22 cellular contexts compared by ENCODE assay signal in genomic region chr14:33781267-33781666, GRCh38.
DNase-seq lines count a peak whose midpoint lies in the region; ATAC-seq lines count a peak whose summit lies in the region.
"Had no signal": no experiment of that assay in that cellular context is flagged by ENCODE, and none has a peak within 500 bp of the region (broad histone marks: within the 10 kb centered on the region; RNA-seq: fewer than 3 reads in every experiment).

No MANE protein-coding gene starts in this region.

- no peaks in the 10 kb centered on the region for H3K4me1 ChIP-seq in mesenchymal stem cell (ENCODE audit: control insufficient read depth, insufficient read depth, low read depth, low read length)

- no peak overlapping the region for H2AK5ac ChIP-seq in mesenchymal stem cell (ENCODE audit: low read length, severe bottlenecking)

- H3K27me3 Mint-ChIP-seq in activated T-cell treated with anti-CD3 and anti-CD28 coated beads, Interleukin-2, amount 50 U/mL, for 24 hours: peaks cover 17% of the 10 kb centered on the region

- no peak for ATAC-seq in HG03097 (IDR thresholded peaks at IDR 0.05; ENCODE audit: low FRiP score, unreplicated experiment)
- no peak for ATAC-seq in HG03439 (IDR thresholded peaks at IDR 0.05; ENCODE audit: unreplicated experiment)
- ATAC-seq: SK-N-SH treated with all-trans-retinoic acid at 6 μM for 48 hours, T-cell had no signal

- no peak overlapping the region for H3K4ac ChIP-seq in mesenchymal stem cell (ENCODE audit: low read depth in 1 of 2, low read length in 2 of 2)

- H3K9me3 ChIP-seq in MG63 (no peaks in the 10 kb centered on the region), mesenchymal stem cell (ENCODE audit: control insufficient read depth, low read length) (no peaks in the 10 kb centered on the region)

- H3K4me3 ChIP-seq in MG63 (no peak overlapping the region), mesenchymal stem cell (ENCODE audit: insufficient read depth in 1 of 2, low read depth in 1 of 2, low read length in 2 of 2) (no peak overlapping the region)

- H3K4me2 ChIP-seq in mesenchymal stem cell (ENCODE audit: low read length, poor library complexity, severe bottlenecking): no peak overlapping the region
- H3K4me2 ChIP-seq: KMS-11 had no signal

- H3K27ac Mint-ChIP-seq in activated T-cell treated with anti-CD3 and anti-CD28 coated beads, Interleukin-2, amount 50 U/mL, for 24 hours: no peak overlapping the region
- H3K27ac Mint-ChIP-seq: T-cell had no signal

- no peak overlapping the region for H2AFZ ChIP-seq in mesenchymal stem cell (ENCODE audit: low read depth, low read length)

- no peaks in the 10 kb centered on the region for H3K9me3 Mint-ChIP-seq in activated T-cell treated with anti-CD3 and anti-CD28 coated beads, Interleukin-2, amount 50 U/mL, for 24 hours
- H3K9me3 Mint-ChIP-seq: T-cell had no signal

- no peak overlapping the region for H4K91ac ChIP-seq in mesenchymal stem cell (ENCODE audit: low read length)

- no peak overlapping the region for H4K8ac ChIP-seq in mesenchymal stem cell (ENCODE audit: low read length)

- no peaks in the 10 kb centered on the region for H3K79me1 ChIP-seq in mesenchymal stem cell (replicated peaks; ENCODE audit: low read length, poor library complexity, severe bottlenecking)

- H2BK5ac ChIP-seq in mesenchymal stem cell (ENCODE audit: low read depth, low read length, poor library complexity, severe bottlenecking): no peak overlapping the region

- H3K36me3 ChIP-seq in MG63 (no peaks in the 10 kb centered on the region), mesenchymal stem cell (ENCODE audit: control insufficient read depth in 1 of 2, insufficient read depth in 2 of 2, low read depth in 1 of 2, low read length in 2 of 2) (no peaks in the 10 kb centered on the region)

- H3K14ac ChIP-seq in mesenchymal stem cell (ENCODE audit: low read length in 2 of 2): no peak overlapping the region

- WGBS in mesenchymal stem cell: no CpG with 5 or more reads among the region's 2 CpGs

- H3K27me3 ChIP-seq in MG63 (no peaks in the 10 kb centered on the region), mesenchymal stem cell (ENCODE audit: control insufficient read depth in 1 of 2, insufficient read depth in 1 of 2, low read length in 2 of 2) (no peaks in the 10 kb centered on the region)

- H3K9ac ChIP-seq in mesenchymal stem cell (ENCODE audit: low read length): no peak overlapping the region
- H3K9ac ChIP-seq: KMS-11 had no signal

- H2BK120ac ChIP-seq in mesenchymal stem cell (ENCODE audit: low read depth, low read length): no peak overlapping the region

- H3K4me1 Mint-ChIP-seq in activated T-cell treated with anti-CD3 and anti-CD28 coated beads, Interleukin-2, amount 50 U/mL, for 24 hours (ENCODE audit: low read depth): no peaks in the 10 kb centered on the region
- H3K4me1 Mint-ChIP-seq: T-cell had no signal

- no peak overlapping the region for H3K18ac ChIP-seq in mesenchymal stem cell (ENCODE audit: low read depth in 1 of 2, low read length in 2 of 2)

- H3K23ac ChIP-seq in mesenchymal stem cell (ENCODE audit: low read length in 2 of 2): no peak overlapping the region

- no peak overlapping the region for H3K4me3 Mint-ChIP-seq in activated T-cell treated with anti-CD3 and anti-CD28 coated beads, Interleukin-2, amount 50 U/mL, for 24 hours
- H3K4me3 Mint-ChIP-seq: T-cell had no signal

- no peak overlapping the region for H2BK12ac ChIP-seq in mesenchymal stem cell (ENCODE audit: low read length in 2 of 2)

- no peaks in the 10 kb centered on the region for H3K36me3 Mint-ChIP-seq in activated T-cell treated with anti-CD3 and anti-CD28 coated beads, Interleukin-2, amount 50 U/mL, for 24 hours (ENCODE audit: low read depth)
- H3K36me3 Mint-ChIP-seq: T-cell had no signal

- no peak overlapping the region for H3K27ac ChIP-seq in mesenchymal stem cell (ENCODE audit: low read length, poor library complexity, severe bottlenecking)
- H3K27ac ChIP-seq: C4-2B, KMS-11 had no signal

- no peak overlapping the region for H2BK15ac ChIP-seq in mesenchymal stem cell (ENCODE audit: low read depth, poor library complexity, severe bottlenecking)

- DNase-seq in EL: peak; percentile 58
- peak; percentile 22 for DNase-seq in MG63
- peak; percentile 33 for DNase-seq in dedifferentiated amniotic fluid mesenchymal stem cell (ENCODE audit: extremely low spot score)
- DNase-seq in mesenchymal stem cell: peak; percentile 37
- no peak for DNase-seq in activated T-cell treated with anti-CD3 and anti-CD28 coated beads, Interleukin-2, amount 50 U/mL, for 24 hours
- DNase-seq: AML-193, DMS79, GOT3, MM.1S, NCI-H1105 treated with DMSO at 0.1 percent for 48 hours, NCI-H1694 treated with DMSO at 0.1 percent for 48 hours, NCI-H510A treated with DMSO at 0.1 percent for 48 hours, NCI-H774, OCI-M1, RPMI8226, SHP77 treated with DMSO at 0.1 percent for 48 hours, T-cell had no signal
